In genomic region chr20:53919886-53920285, GRCh38 we compare ENCODE assay signal across 1 cellular context.
TF ChIP-seq lines count a peak whose summit lies in the region.

No MANE protein-coding gene starts in this region.

TF ChIP-seq in K562, 482 proteins besides CTCF, POLR2A, EP300 and RAD21 (continued from another document):
- TF ChIP-seq, protein P1, sequence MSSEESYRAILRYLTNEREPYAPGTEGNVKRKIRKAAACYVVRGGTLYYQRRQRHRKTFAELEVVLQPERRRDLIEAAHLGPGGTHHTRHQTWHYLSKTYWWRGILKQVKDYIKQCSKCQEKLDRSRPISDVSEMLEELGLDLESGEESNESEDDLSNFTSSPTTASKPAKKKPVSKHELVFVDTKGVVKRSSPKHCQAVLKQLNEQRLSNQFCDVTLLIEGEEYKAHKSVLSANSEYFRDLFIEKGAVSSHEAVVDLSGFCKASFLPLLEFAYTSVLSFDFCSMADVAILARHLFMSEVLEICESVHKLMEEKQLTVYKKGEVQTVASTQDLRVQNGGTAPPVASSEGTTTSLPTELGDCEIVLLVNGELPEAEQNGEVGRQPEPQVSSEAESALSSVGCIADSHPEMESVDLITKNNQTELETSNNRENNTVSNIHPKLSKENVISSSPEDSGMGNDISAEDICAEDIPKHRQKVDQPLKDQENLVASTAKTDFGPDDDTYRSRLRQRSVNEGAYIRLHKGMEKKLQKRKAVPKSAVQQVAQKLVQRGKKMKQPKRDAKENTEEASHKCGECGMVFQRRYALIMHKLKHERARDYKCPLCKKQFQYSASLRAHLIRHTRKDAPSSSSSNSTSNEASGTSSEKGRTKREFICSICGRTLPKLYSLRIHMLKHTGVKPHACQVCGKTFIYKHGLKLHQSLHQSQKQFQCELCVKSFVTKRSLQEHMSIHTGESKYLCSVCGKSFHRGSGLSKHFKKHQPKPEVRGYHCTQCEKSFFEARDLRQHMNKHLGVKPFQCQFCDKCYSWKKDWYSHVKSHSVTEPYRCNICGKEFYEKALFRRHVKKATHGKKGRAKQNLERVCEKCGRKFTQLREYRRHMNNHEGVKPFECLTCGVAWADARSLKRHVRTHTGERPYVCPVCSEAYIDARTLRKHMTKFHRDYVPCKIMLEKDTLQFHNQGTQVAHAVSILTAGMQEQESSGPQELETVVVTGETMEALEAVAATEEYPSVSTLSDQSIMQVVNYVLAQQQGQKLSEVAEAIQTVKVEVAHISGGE (CRISPR knock-in tag; IDR thresholded peaks at IDR 0.05): peak in 1 of 3 experiments; percentile 88; a peak in 2 of 6 replicates
- TF ChIP-seq EWSR1 (IDR thresholded peaks at IDR 0.05; ENCODE audit: borderline replicate concordance, low read depth, partially characterized antibody): peak; percentile 80
